8 cellular contexts compared by ENCODE assay signal in the genomic region with DNA sequence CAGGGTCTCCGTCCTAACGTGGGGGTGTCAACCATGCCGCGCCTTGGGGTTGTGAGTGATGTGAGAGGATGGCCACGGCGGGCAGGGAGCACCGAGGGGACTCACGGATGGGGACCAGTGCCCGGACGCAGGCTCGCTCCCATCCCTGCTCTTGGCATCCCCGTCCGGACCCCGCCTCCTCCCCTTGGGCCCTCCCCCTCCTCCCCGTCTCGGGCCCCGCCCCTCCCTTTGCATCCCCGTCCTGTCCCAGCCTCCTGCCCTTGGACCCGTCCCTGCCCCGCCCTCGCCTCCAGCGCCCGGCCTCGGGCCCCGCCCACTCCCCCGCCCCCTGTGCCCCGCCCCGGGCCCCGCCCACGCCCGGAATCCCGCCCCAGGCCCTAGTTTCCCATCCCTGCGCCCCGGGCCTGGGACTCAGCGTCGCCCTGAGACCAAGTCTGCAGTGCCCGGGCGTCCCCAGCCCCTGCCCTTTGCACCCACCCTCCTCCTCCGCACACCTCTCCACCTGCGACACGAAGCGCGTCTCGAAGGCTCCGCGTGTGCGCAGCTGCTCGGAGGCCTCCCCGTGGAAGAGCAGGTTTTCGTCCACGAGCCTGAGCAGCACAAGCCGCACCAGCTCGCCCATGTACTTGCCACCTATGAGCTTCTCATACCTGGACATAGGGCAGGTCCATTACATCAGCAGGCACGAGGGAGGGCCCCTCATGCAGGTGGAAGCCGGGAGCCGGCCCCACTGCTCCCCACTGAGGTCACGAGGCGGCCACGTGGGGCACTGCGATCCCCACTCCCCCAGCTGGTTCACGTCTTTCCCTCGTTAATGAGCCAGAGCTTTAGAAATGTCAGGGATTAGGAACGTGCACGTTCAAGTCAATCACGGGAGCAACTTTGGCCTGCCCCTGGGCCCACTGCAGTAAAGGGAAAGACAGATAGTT. TPM values are rescaled to one million over a fixed set of nuclear protein-coding genes. Genes with fewer than 3 reads are reported as not detected.
A peak's percentile ranks its signal among the peaks of the same experiment; 100 is the strongest.
DNase-seq lines count a peak whose midpoint lies in the region; TF ChIP-seq lines count a peak whose summit lies in the region.

No MANE protein-coding gene starts in this region.

- H3K9me3 ChIP-seq in CD4-positive, alpha-beta memory T cell (ENCODE audit: control insufficient read depth in 1 of 2, low read length in 2 of 2) = no peaks in the 10 kb centered on the region
- H3K9me3 ChIP-seq in neural progenitor cell (ENCODE audit: low read depth) = no peaks in the 10 kb centered on the region
- no peaks in the 10 kb centered on the region for H3K9me3 ChIP-seq in subcutaneous abdominal adipose tissue (ENCODE audit: control insufficient read depth in 5 of 5, low read length in 5 of 5)
- H3K9me3 ChIP-seq in SJCRH30 (replicated peaks) = no peaks in the 10 kb centered on the region

- peak overlapping the region; percentile 69 for H2AFZ ChIP-seq in neural progenitor cell (replicated peaks)

- intact Hi-C loops in CD4-positive, alpha-beta memory T cell (cut with micrococcal nuclease) = loop anchor here (1.0 to 2.0 kb wide), 2 partner anchors 23 to 54 kb away; partner anchors contain the start of genes POLD2 and YKT6

- peaks cover 8% of the 10 kb centered on the region for H3F3A ChIP-seq in neural progenitor cell (ENCODE audit: low read depth)

- no peaks in the 10 kb centered on the region for H3K79me2 ChIP-seq in neural progenitor cell (ENCODE audit: low read depth)

- peak overlapping the region; percentile 15 for H3K27ac ChIP-seq in CD4-positive, alpha-beta memory T cell (ENCODE audit: low read depth, low read length)
- H3K27ac ChIP-seq in neural progenitor cell = no peak overlapping the region
- no peak overlapping the region for H3K27ac ChIP-seq in subcutaneous abdominal adipose tissue (ENCODE audit: low read depth, low read length)
- H3K27ac ChIP-seq in SJCRH30 = no peak overlapping the region

- H3K36me3 Mint-ChIP-seq in CD4-positive, alpha-beta memory T cell = no peaks in the 10 kb centered on the region
- no peaks in the 10 kb centered on the region for H3K36me3 Mint-ChIP-seq in neural progenitor cell

- H3K27me3 ChIP-seq in CD4-positive, alpha-beta memory T cell (ENCODE audit: insufficient read depth, low read length) = no peaks in the 10 kb centered on the region
- H3K27me3 ChIP-seq in neural progenitor cell (peaks cover 49% of the 10 kb centered on the region), subcutaneous abdominal adipose tissue (ENCODE audit: control insufficient read depth in 5 of 5, insufficient read depth in 4 of 5, low read length in 5 of 5) (peaks cover 0 to 13% (median 10%) of the 10 kb centered on the region in 5 donors), SJCRH30 (no peaks in the 10 kb centered on the region)

- peaks cover 1 to 14% (median 5%) of the 10 kb centered on the region in 4 donors for H3K4me1 Mint-ChIP-seq in CD4-positive, alpha-beta memory T cell
- H3K4me1 Mint-ChIP-seq in neural progenitor cell = peaks cover 14% of the 10 kb centered on the region

- POLR2A ChIA-PET in CD4-positive, alpha-beta memory T cell (lab: Charles Lee; ENCODE audit: partially characterized antibody) = interaction anchor here (1.3 kb wide), 1 partner anchor 102 kb away, joined by 3 read pairs; the partner anchor contains the start of gene DBNL

- H3K9me3 Mint-ChIP-seq in CD4-positive, alpha-beta memory T cell = no peaks in the 10 kb centered on the region
- H3K9me3 Mint-ChIP-seq in neural progenitor cell = no peaks in the 10 kb centered on the region

- H3K9ac ChIP-seq in neural progenitor cell (no peak overlapping the region), subcutaneous abdominal adipose tissue (ENCODE audit: low read length in 5 of 5) (peak overlapping the region in 1 of 5 donors; percentile 9)

- TF ChIP-seq CTCF in foreskin fibroblast (IDR thresholded peaks at IDR 0.05; ENCODE audit: low read depth, low read length) (no peak), neural progenitor cell (IDR thresholded peaks at IDR 0.05) (no peak)

- peak overlapping the region; percentile 84 for H3K4me2 ChIP-seq in neural progenitor cell

- H3K27me3 Mint-ChIP-seq in CD4-positive, alpha-beta memory T cell = peaks cover 2% of the 10 kb centered on the region in 2 donors
- peaks cover 13% of the 10 kb centered on the region for H3K27me3 Mint-ChIP-seq in neural progenitor cell (ENCODE audit: insufficient read depth, low read depth)

- DNase-seq in CD4-positive, alpha-beta memory T cell = peak; percentile 43 to 63 (median 48)
- DNase-seq in NCI-H82 (lab: John Stamatoyannopoulos, UW) (peak; percentile 89), activated gamma-delta T cell treated with Interleukin-2 at 50 U/mL for 16 hours (peak; percentile 50), foreskin fibroblast (peak; percentile 51 to 78), neural progenitor cell (ENCODE audit: low spot score) (peak; percentile 91), SHP77 (lab: John Stamatoyannopoulos, UW) (no peak), SJCRH30 (no peak)

- H3K4me3 ChIP-seq in CD4-positive, alpha-beta memory T cell (ENCODE audit: low read length in 2 of 2) = peak overlapping the region in 1 of 2 donors; percentile 51
- H3K4me3 ChIP-seq in foreskin fibroblast (ENCODE audit: low read depth in 1 of 2, low read length in 2 of 2) (peak overlapping the region; percentile 39 to 56), neural progenitor cell (peak overlapping the region; percentile 46), subcutaneous abdominal adipose tissue (ENCODE audit: low read depth in 1 of 5, low read length in 5 of 5) (peak overlapping the region in 4 of 5 donors; percentile 45 to 63 (median 52)), SJCRH30 (no peak overlapping the region)

- peak overlapping the region in 3 of 7 donors; percentile 48 to 90 (median 78) for H3K27ac Mint-ChIP-seq in CD4-positive, alpha-beta memory T cell
- H3K27ac Mint-ChIP-seq in neural progenitor cell = no peak overlapping the region

- CTCF ChIA-PET in CD4-positive, alpha-beta memory T cell (lab: Charles Lee; ENCODE audit: partially characterized antibody) = interaction anchor here (1.0 kb wide), 1 partner anchor 15 kb away, joined by 3 read pairs; no protein-coding TSS in a partner anchor

- no peaks in the 10 kb centered on the region for H3K36me3 ChIP-seq in CD4-positive, alpha-beta memory T cell (ENCODE audit: insufficient read depth, low read length)
- H3K36me3 ChIP-seq in neural progenitor cell (no peaks in the 10 kb centered on the region), subcutaneous abdominal adipose tissue (ENCODE audit: control insufficient read depth in 5 of 5, insufficient read depth in 5 of 5, low read length in 5 of 5) (no peaks in the 10 kb centered on the region), SJCRH30 (no peaks in the 10 kb centered on the region)

- no peaks in the 10 kb centered on the region for H4K20me1 ChIP-seq in neural progenitor cell (ENCODE audit: low read depth)

- H3K4me3 Mint-ChIP-seq in CD4-positive, alpha-beta memory T cell = peak overlapping the region; percentile 59 to 84 (median 77)
- peak overlapping the region; percentile 80 for H3K4me3 Mint-ChIP-seq in neural progenitor cell

- H3K4me1 ChIP-seq in CD4-positive, alpha-beta memory T cell (ENCODE audit: insufficient read depth, low read length) = peaks cover 8% of the 10 kb centered on the region
- H3K4me1 ChIP-seq in neural progenitor cell = peaks cover 17% of the 10 kb centered on the region
- H3K4me1 ChIP-seq in subcutaneous abdominal adipose tissue (ENCODE audit: control insufficient read depth in 5 of 5, insufficient read depth in 5 of 5, low read length in 5 of 5) = peaks cover 0 to 17% (median 14%) of the 10 kb centered on the region in 5 donors
- peaks cover 23% of the 10 kb centered on the region for H3K4me1 ChIP-seq in SJCRH30

RNA-seq across cellular contexts. Expression of gene MYL7, which starts 5.1 kb away (rescaled TPM):
- not detected for total RNA-seq in CD4-positive, alpha-beta memory T cell
- not detected for polyA plus RNA-seq in CD4-positive, alpha-beta memory T cell
- total RNA-seq in neural progenitor cell (ENCODE audit: low replicate concordance) = not detected in 2 replicates
- not detected in 2 replicates for total RNA-seq in SJCRH30 (2014; rRNA removed; shearing (Covaris generic))

RNA-seq across cellular contexts. Expression of gene POLD2, which starts 22.9 kb away (rescaled TPM):
- 10 to 100 TPM; 48.7 to 61.0 TPM for total RNA-seq in CD4-positive, alpha-beta memory T cell
- 10 to 100 TPM; 89.4 to 94.4 TPM for polyA plus RNA-seq in CD4-positive, alpha-beta memory T cell
- 126 and 232 TPM in 2 replicates for total RNA-seq in neural progenitor cell (ENCODE audit: low replicate concordance)
- total RNA-seq in SJCRH30 (2014; rRNA removed; shearing (Covaris generic)) = 149 and 162 TPM in 2 replicates

RNA-seq across cellular contexts. Expression of gene AEBP1, which starts 42.1 kb away (rescaled TPM):
- 1 to 10 TPM; 7.8 TPM for total RNA-seq in CD4-positive, alpha-beta memory T cell
- 1 to 10 TPM in 1 of 2 donors, under 1 TPM in 1; 0.20 to 2.3 TPM for polyA plus RNA-seq in CD4-positive, alpha-beta memory T cell
- total RNA-seq in neural progenitor cell (ENCODE audit: low replicate concordance) = 4.5 and 16.7 TPM in 2 replicates
- total RNA-seq in SJCRH30 (2014; rRNA removed; shearing (Covaris generic)) = 13.4 and 17.8 TPM in 2 replicates

RNA-seq across cellular contexts. Expression of gene GCK, which starts 43.0 kb away (rescaled TPM):
- total RNA-seq in CD4-positive, alpha-beta memory T cell = under 1 TPM in 1 of 2 experiments, not detected in 1; 0.33 TPM
- under 1 TPM in 1 of 2 donors, not detected in 1; 0.38 TPM for polyA plus RNA-seq in CD4-positive, alpha-beta memory T cell
- 0.15 TPM in 1 of 2 replicates, not detected in the other for total RNA-seq in neural progenitor cell (ENCODE audit: low replicate concordance)
- total RNA-seq in SJCRH30 (2014; rRNA removed; shearing (Covaris generic)) = not detected in 2 replicates

RNA-seq across cellular contexts. Expression of gene YKT6, which starts 54.5 kb away (rescaled TPM):
- total RNA-seq in CD4-positive, alpha-beta memory T cell = 10 to 100 TPM; 62.7 to 63.2 TPM
- polyA plus RNA-seq in CD4-positive, alpha-beta memory T cell = 10 to 100 TPM; 41.6 to 42.5 TPM
- total RNA-seq in neural progenitor cell (ENCODE audit: low replicate concordance) = 43.8 and 69.2 TPM in 2 replicates
- 98.6 and 101 TPM in 2 replicates for total RNA-seq in SJCRH30 (2014; rRNA removed; shearing (Covaris generic))

Comparison
In these comparisons a context has a peak if more than half of its experiments do, and no peak if none do; other contexts are left out.
1. DNase-seq: peak in CD4-positive, alpha-beta memory T cell (5 of 5), NCI-H82 (single experiment), activated gamma-delta T cell treated with Interleukin-2 at 50 U/mL for 16 hours (single experiment), foreskin fibroblast (2 of 2) and neural progenitor cell (single experiment); none in SHP77 (0 of 2) and SJCRH30 (0 of 2).